ENCODE assay signal across 16 cellular contexts in genomic region chr16:69928856-69929400, GRCh38. TPM values are rescaled to one million over a fixed set of nuclear protein-coding genes. Genes with fewer than 3 reads are reported as not detected.
A peak's percentile ranks its signal among the peaks of the same experiment; 100 is the strongest.
DNase-seq lines count a peak whose midpoint lies in the region; ATAC-seq and TF ChIP-seq lines count a peak whose summit lies in the region.
"Had no signal": no experiment of that assay in that cellular context is flagged by ENCODE, and none has a peak within 500 bp of the region (broad histone marks: within the 10 kb centered on the region; RNA-seq: fewer than 3 reads in every experiment).

No MANE protein-coding gene starts in this region.

- H3K4me1 Mint-ChIP-seq in activated naive CD4-positive, alpha-beta T cell treated with anti-CD3 and anti-CD28 coated beads, Interleukin-2, amount 50 U/mL, for 24 hours: no peaks in the 10 kb centered on the region
- H3K4me1 Mint-ChIP-seq in activated naive CD4-positive, alpha-beta T cell treated with anti-CD3 and anti-CD28 coated beads for 36 hours (ENCODE audit: low read depth): no peaks in the 10 kb centered on the region
- no peaks in the 10 kb centered on the region for H3K4me1 Mint-ChIP-seq in central memory CD8-positive, alpha-beta T cell
- H3K4me1 Mint-ChIP-seq in nephron: peaks cover 24% of the 10 kb centered on the region
- H3K4me1 Mint-ChIP-seq in immature natural killer cell: no peaks in the 10 kb centered on the region

- H3K36me3 ChIP-seq in tibial artery (peaks cover 45 to 49% (median 47%) of the 10 kb centered on the region in 3 donors), right lobe of liver (peaks cover 0 to 37% (median under 1%) of the 10 kb centered on the region in 4 donors)

- no peak for ATAC-seq in central memory CD8-positive, alpha-beta T cell (replicated peaks; ENCODE audit: extremely low read depth, poor library complexity, severe bottlenecking)
- ATAC-seq in right lobe of liver: no peak

- H3K4me3 Mint-ChIP-seq in activated naive CD4-positive, alpha-beta T cell treated with anti-CD3 and anti-CD28 coated beads, Interleukin-2, amount 50 U/mL, for 24 hours: no peak overlapping the region
- H3K4me3 Mint-ChIP-seq in activated naive CD4-positive, alpha-beta T cell treated with anti-CD3 and anti-CD28 coated beads for 36 hours: no peak overlapping the region
- no peak overlapping the region for H3K4me3 Mint-ChIP-seq in central memory CD8-positive, alpha-beta T cell
- H3K4me3 Mint-ChIP-seq in nephron: no peak overlapping the region
- no peak overlapping the region for H3K4me3 Mint-ChIP-seq in immature natural killer cell

- TF ChIP-seq CTCF in nephron (IDR thresholded peaks at IDR 0.05; ENCODE audit: unreplicated experiment in 3 of 3): no peak
- TF ChIP-seq CTCF in tibial artery (IDR thresholded peaks at IDR 0.05): no peak
- TF ChIP-seq CTCF in right lobe of liver (IDR thresholded peaks at IDR 0.05): no peak

- H3K27ac Mint-ChIP-seq in activated naive CD4-positive, alpha-beta T cell treated with anti-CD3 and anti-CD28 coated beads, Interleukin-2, amount 50 U/mL, for 24 hours: peak overlapping the region; percentile 30
- no peak overlapping the region for H3K27ac Mint-ChIP-seq in activated naive CD4-positive, alpha-beta T cell treated with anti-CD3 and anti-CD28 coated beads for 36 hours
- H3K27ac Mint-ChIP-seq in central memory CD8-positive, alpha-beta T cell (ENCODE audit: low read depth): peak overlapping the region; percentile 38
- H3K27ac Mint-ChIP-seq in nephron (peak overlapping the region in 2 of 3 experiments; percentile 11 to 54), immature natural killer cell (no peak overlapping the region)

- no peak for DNase-seq in activated naive CD4-positive, alpha-beta T cell treated with anti-CD3 and anti-CD28 coated beads for 36 hours
- no peak for DNase-seq in central memory CD8-positive, alpha-beta T cell (ENCODE audit: low spot score in 2 of 2)
- DNase-seq in tibial artery (no peak), immature natural killer cell (no peak), right lobe of liver (no peak)
- DNase-seq in NK-92 treated with Interleukin-12 subunit alpha and Interleukin-12 subunit beta, amount 100 ng/mL, for 24 hours (lab: John Stamatoyannopoulos, UW): no peak
- DNase-seq: AML-193, DMS 273 treated with DMSO at 0.1 percent for 48 hours, DND-41, NCI-H1105, NCI-H1694 treated with DMSO at 0.1 percent for 48 hours, SHP77 treated with DMSO at 0.1 percent for 48 hours had no signal

- CTCF ChIA-PET in activated naive CD4-positive, alpha-beta T cell treated with anti-CD3 and anti-CD28 coated beads for 36 hours (lab: Charles Lee): interaction anchor here (1.0 to 3.7 kb wide), 7 partner anchors 9 to 137 kb away, joined by 3 to 19 read pairs (median 5); no protein-coding TSS in a partner anchor

- H3K4me3 ChIP-seq in tibial artery (peak overlapping the region; percentile 56 to 59), right lobe of liver (no peak overlapping the region)

- no peaks in the 10 kb centered on the region for H3K27me3 Mint-ChIP-seq in activated naive CD4-positive, alpha-beta T cell treated with anti-CD3 and anti-CD28 coated beads, Interleukin-2, amount 50 U/mL, for 24 hours
- no peaks in the 10 kb centered on the region for H3K27me3 Mint-ChIP-seq in activated naive CD4-positive, alpha-beta T cell treated with anti-CD3 and anti-CD28 coated beads for 36 hours (ENCODE audit: low read depth)
- no peaks in the 10 kb centered on the region for H3K27me3 Mint-ChIP-seq in central memory CD8-positive, alpha-beta T cell
- H3K27me3 Mint-ChIP-seq in nephron (ENCODE audit: low read depth) (no peaks in the 10 kb centered on the region), immature natural killer cell (ENCODE audit: low read depth in 3 of 3) (no peaks in the 10 kb centered on the region)

- 97% methylated on average over 5 of the region's 10 CpGs for WGBS in right lobe of liver (ENCODE audit: insufficient coverage, low coverage, low lambda C conversion rate, missing lambda C conversion rate)

- H3K27ac ChIP-seq in tibial artery (peak overlapping the region; percentile 96 to 97), right lobe of liver (no peak overlapping the region)
- H3K27ac ChIP-seq: 22Rv1 had no signal

- H3K36me3 Mint-ChIP-seq in activated naive CD4-positive, alpha-beta T cell treated with anti-CD3 and anti-CD28 coated beads, Interleukin-2, amount 50 U/mL, for 24 hours: peaks cover 5% of the 10 kb centered on the region
- peaks cover 4% of the 10 kb centered on the region for H3K36me3 Mint-ChIP-seq in activated naive CD4-positive, alpha-beta T cell treated with anti-CD3 and anti-CD28 coated beads for 36 hours (ENCODE audit: low read depth)
- peaks cover 19% of the 10 kb centered on the region for H3K36me3 Mint-ChIP-seq in central memory CD8-positive, alpha-beta T cell (ENCODE audit: insufficient read depth)
- H3K36me3 Mint-ChIP-seq in nephron (ENCODE audit: low read depth) (peaks cover 34% of the 10 kb centered on the region), immature natural killer cell (peaks cover 14 to 33% (median 22%) of the 10 kb centered on the region in 3 donors)

- H3K9me3 ChIP-seq in tibial artery (no peaks in the 10 kb centered on the region), right lobe of liver (no peaks in the 10 kb centered on the region)

- TF ChIP-seq POLR2A in right lobe of liver (IDR thresholded peaks at IDR 0.05): no peak

- H3K4me1 ChIP-seq in tibial artery (peaks cover 0 to 83% (median 53%) of the 10 kb centered on the region in 4 donors), right lobe of liver (no peaks in the 10 kb centered on the region)

- no peaks in the 10 kb centered on the region for H3K27me3 ChIP-seq in tibial artery
- no peaks in the 10 kb centered on the region for H3K27me3 ChIP-seq in right lobe of liver

- H3K9me3 Mint-ChIP-seq in activated naive CD4-positive, alpha-beta T cell treated with anti-CD3 and anti-CD28 coated beads, Interleukin-2, amount 50 U/mL, for 24 hours: no peaks in the 10 kb centered on the region
- H3K9me3 Mint-ChIP-seq in activated naive CD4-positive, alpha-beta T cell treated with anti-CD3 and anti-CD28 coated beads for 36 hours: no peaks in the 10 kb centered on the region
- H3K9me3 Mint-ChIP-seq in central memory CD8-positive, alpha-beta T cell: no peaks in the 10 kb centered on the region
- no peaks in the 10 kb centered on the region for H3K9me3 Mint-ChIP-seq in nephron
- H3K9me3 Mint-ChIP-seq in immature natural killer cell: no peaks in the 10 kb centered on the region

- intact Hi-C loops in activated naive CD4-positive, alpha-beta T cell treated with anti-CD3 and anti-CD28 coated beads for 36 hours (cut with micrococcal nuclease): no loop called here
- intact Hi-C loops in tibial artery (cut with DNase I; ENCODE audit: low total_unique reads) (no loop called here), right lobe of liver (cut with DNase I) (loop anchor here in 1 of 2 donors (5.0 to 10.0 kb wide), 2 partner anchors 74 to 132 kb away; no protein-coding TSS in a partner anchor)

RNA-seq across cellular contexts. Expression of gene CLEC18A, which starts 22.2 kb away (rescaled TPM):
- total RNA-seq in activated naive CD4-positive, alpha-beta T cell treated with anti-CD3 and anti-CD28 coated beads for 36 hours: under 1 TPM; 0.17 to 0.19 TPM
- not detected for polyA plus RNA-seq in immature natural killer cell
- 1 to 10 TPM in 1 of 6 experiments, under 1 TPM in 3, not detected in 2; 0.11 to 1.1 (median 0.79) TPM for total RNA-seq in right lobe of liver
- total RNA-seq: NCI-H460 had no signal

Comparison
In these comparisons a context has a peak if more than half of its experiments do, and no peak if none do; other contexts are left out.
1. H3K27ac Mint-ChIP-seq: peak in activated naive CD4-positive, alpha-beta T cell treated with anti-CD3 and anti-CD28 coated beads, Interleukin-2, amount 50 U/mL, for 24 hours (single experiment), central memory CD8-positive, alpha-beta T cell (single experiment) and nephron (2 of 3); none in activated naive CD4-positive, alpha-beta T cell treated with anti-CD3 and anti-CD28 coated beads for 36 hours (single experiment) and immature natural killer cell (0 of 6).
2. H3K27ac ChIP-seq: peak in tibial artery (2 of 2); none in right lobe of liver (0 of 3).
3. H3K4me3 ChIP-seq: peak in tibial artery (2 of 2); none in right lobe of liver (0 of 3).